Comparison of ENCODE assay signal across 1 cellular context in the genomic region with DNA sequence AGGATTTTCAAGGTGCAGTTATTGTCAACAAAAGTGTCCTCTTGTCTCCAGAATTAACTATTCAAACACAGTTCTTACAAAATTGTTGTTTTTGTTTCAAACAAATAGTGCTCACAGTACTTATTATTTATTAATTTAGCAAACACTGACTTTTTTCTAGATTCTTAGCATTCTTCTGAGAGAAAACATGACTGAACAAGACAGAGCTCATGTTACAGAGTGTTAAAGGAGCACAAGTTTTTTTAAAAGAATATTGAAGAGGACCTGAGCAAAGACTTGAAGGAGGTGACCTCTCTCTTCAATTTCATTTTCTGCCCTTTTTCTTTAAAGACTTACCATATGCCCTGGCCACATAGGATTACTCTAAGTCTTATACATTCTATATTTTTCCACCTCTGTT.
TF ChIP-seq lines count a peak whose summit lies in the region.

No MANE protein-coding gene starts in this region.

TF ChIP-seq in SK-N-SH treated with all-trans-retinoic acid at 6 μM for 48 hours, 23 proteins besides CTCF, POLR2A, EP300 and RAD21 (continued from another document):
- TF ChIP-seq TSHZ2 (CRISPR knock-in tag; IDR thresholded peaks at IDR 0.05): no peak
- no peak for TF ChIP-seq ZC3H10 (CRISPR knock-in tag; IDR thresholded peaks at IDR 0.05)
- TF ChIP-seq ZFP3 (CRISPR knock-in tag; IDR thresholded peaks at IDR 0.05): no peak
- TF ChIP-seq POU6F1 (CRISPR knock-in tag; IDR thresholded peaks at IDR 0.05; ENCODE audit: borderline replicate concordance, low read depth): no peak
- TF ChIP-seq SNAI2 (CRISPR knock-in tag; IDR thresholded peaks at IDR 0.05): no peak
- no peak for TF ChIP-seq ZNF565 (CRISPR knock-in tag; conservative IDR thresholded peaks at IDR 0.05; ENCODE audit: low read depth)
- TF ChIP-seq, protein P1, sequence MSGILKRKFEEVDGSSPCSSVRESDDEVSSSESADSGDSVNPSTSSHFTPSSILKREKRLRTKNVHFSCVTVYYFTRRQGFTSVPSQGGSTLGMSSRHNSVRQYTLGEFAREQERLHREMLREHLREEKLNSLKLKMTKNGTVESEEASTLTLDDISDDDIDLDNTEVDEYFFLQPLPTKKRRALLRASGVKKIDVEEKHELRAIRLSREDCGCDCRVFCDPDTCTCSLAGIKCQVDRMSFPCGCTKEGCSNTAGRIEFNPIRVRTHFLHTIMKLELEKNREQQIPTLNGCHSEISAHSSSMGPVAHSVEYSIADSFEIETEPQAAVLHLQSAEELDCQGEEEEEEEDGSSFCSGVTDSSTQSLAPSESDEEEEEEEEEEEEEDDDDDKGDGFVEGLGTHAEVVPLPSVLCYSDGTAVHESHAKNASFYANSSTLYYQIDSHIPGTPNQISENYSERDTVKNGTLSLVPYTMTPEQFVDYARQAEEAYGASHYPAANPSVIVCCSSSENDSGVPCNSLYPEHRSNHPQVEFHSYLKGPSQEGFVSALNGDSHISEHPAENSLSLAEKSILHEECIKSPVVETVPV (CRISPR knock-in tag; IDR thresholded peaks at IDR 0.05): no peak
- no peak for TF ChIP-seq RARB (CRISPR knock-in tag; IDR thresholded peaks at IDR 0.05)
